Comparison of ENCODE assay signal across 19 cellular contexts in genomic region chr20:20772492-20773047, GRCh38.
"Had no signal": no experiment of that assay in that cellular context is flagged by ENCODE, and none has a peak within 500 bp of the region (broad histone marks: within the 10 kb centered on the region; RNA-seq: fewer than 3 reads in every experiment).

No MANE protein-coding gene starts in this region.

- H3K27ac Mint-ChIP-seq: activated B cell treated with CpG ODN at 0.5 μM for 24 hours; activated naive CD8-positive, alpha-beta T cell; memory B cell; naive thymus-derived CD8-positive, alpha-beta T cell; stimulated activated naive B cell treated with anti-CD40 and anti-IgM and Interleukin-4, amounts not matched to agents 10 μg/mL and 1 μg/mL and 100 μg/mL, for 72 hours had no signal

- ATAC-seq: left ventricle myocardium superior; naive thymus-derived CD8-positive, alpha-beta T cell; stimulated activated naive B cell treated with anti-CD40 and anti-IgM and Interleukin-4, amounts not matched to agents 10 μg/mL and 1 μg/mL and 100 μg/mL, for 72 hours had no signal

- H3K4me3 Mint-ChIP-seq: activated B cell treated with CpG ODN at 0.5 μM for 24 hours; activated naive CD8-positive, alpha-beta T cell; central memory CD8-positive, alpha-beta T cell; memory B cell; naive thymus-derived CD8-positive, alpha-beta T cell; stimulated activated naive B cell treated with anti-CD40 and anti-IgM and Interleukin-4, amounts not matched to agents 10 μg/mL and 1 μg/mL and 100 μg/mL, for 72 hours had no signal

- H3K27ac ChIP-seq: right atrium auricular region, thyroid gland had no signal

- H3K9me3 Mint-ChIP-seq: activated B cell treated with CpG ODN at 0.5 μM for 24 hours; central memory CD8-positive, alpha-beta T cell; memory B cell had no signal

- DNase-seq: activated B cell treated with CpG ODN at 0.5 μM for 24 hours; activated CD4-positive, alpha-beta T cell treated with anti-CD3 and anti-CD28 coated beads for 48 hours; activated CD8-positive, alpha-beta memory T cell treated with anti-CD3 and anti-CD28 coated beads for 24 hours; activated gamma-delta T cell treated with Interleukin-2 at 50 U/mL for 16 hours; amniotic stem cell; cortex of kidney; effector CD4-positive, alpha-beta T cell; foreskin fibroblast; glutamatergic neuron; left ventricle myocardium superior; naive thymus-derived CD8-positive, alpha-beta T cell; posterior cingulate gyrus; stimulated activated CD4-positive, alpha-beta T cell treated with anti-CD3 and anti-CD28 coated beads, Interleukin-2, amount 100 ng/mL, for 48 hours; stimulated activated naive B cell treated with anti-CD40 and anti-IgM and Interleukin-4, amounts not matched to agents 10 μg/mL and 1 μg/mL and 100 μg/mL, for 72 hours; thyroid gland had no signal

- H3K36me3 Mint-ChIP-seq: memory B cell; stimulated activated naive B cell treated with anti-CD40 and anti-IgM and Interleukin-4, amounts not matched to agents 10 μg/mL and 1 μg/mL and 100 μg/mL, for 72 hours had no signal

- H3K4me3 ChIP-seq: right atrium auricular region, thyroid gland had no signal
